ENCODE assay signal across 14 cellular contexts in genomic region chr2:33292981-33293586, GRCh38.
DNase-seq lines count a peak whose midpoint lies in the region; ATAC-seq and TF ChIP-seq lines count a peak whose summit lies in the region.
"Had no signal": no experiment of that assay in that cellular context is flagged by ENCODE, and none has a peak within 500 bp of the region (broad histone marks: within the 10 kb centered on the region; RNA-seq: fewer than 3 reads in every experiment).

No MANE protein-coding gene starts in this region.

- CTCF ChIA-PET in PC-9 (lab: Charles Lee) (no interaction called here), HEK293T (lab: Yijun Ruan, JAX) (no interaction called here)

- peaks cover 76% of the 10 kb centered on the region for H3K4me1 Mint-ChIP-seq in chondrocyte (ENCODE audit: low read depth)

- peaks cover 29% of the 10 kb centered on the region for H3K36me3 Mint-ChIP-seq in chondrocyte (ENCODE audit: low read depth)

- H3K27ac ChIP-seq in osteoblast (ENCODE audit: low read depth, low read length): peak overlapping the region; percentile 69
- H3K27ac ChIP-seq in PC-9: no peak overlapping the region
- H3K27ac ChIP-seq: HL-60 had no signal

- peak overlapping the region; percentile 57 for H3K4me2 ChIP-seq in osteoblast (ENCODE audit: insufficient read depth, low read length)
- H3K4me2 ChIP-seq in PC-9: no peak overlapping the region

- peak; percentile 84 to 88 for DNase-seq in NCI-H1930 (lab: John Stamatoyannopoulos, UW)
- no peak for DNase-seq in chondrocyte (ENCODE audit: low spot score)
- no peak for DNase-seq in osteoblast (ENCODE audit: insufficient read length, low spot score, missing footprints)
- DNase-seq in NCI-H524 treated with DMSO at 0.1 percent for 48 hours (lab: John Stamatoyannopoulos, UW): no peak
- DNase-seq in glomerular visceral epithelial cell (ENCODE audit: extremely low spot score): no peak
- no peak for DNase-seq in PC-9
- no peak for DNase-seq in HEK293T (ENCODE audit: extremely low spot score)
- DNase-seq: activated effector memory CD4-positive, alpha-beta T cell treated with anti-CD3 and anti-CD28 coated beads, Interleukin-2, amount 50 U/mL, for 16 hours; BE2C; kidney glomerular epithelial cell; nephron progenitor cell had no signal

- peaks cover 49% of the 10 kb centered on the region for H3K4me1 ChIP-seq in osteoblast (ENCODE audit: insufficient read depth, low read length)
- H3K4me1 ChIP-seq in PC-9 (replicated peaks; ENCODE audit: insufficient read depth): peaks cover 25% of the 10 kb centered on the region
- H3K4me1 ChIP-seq: BE2C had no signal

- H3F3A ChIP-seq in PC-9 (ENCODE audit: insufficient read depth, low read depth): peaks cover 12% of the 10 kb centered on the region; the same call in 1 of the 2 replicates

- H3K27me3 Mint-ChIP-seq in chondrocyte (ENCODE audit: low read depth): no peaks in the 10 kb centered on the region

- peak; percentile 59 for ATAC-seq in GM18519 (IDR thresholded peaks at IDR 0.05; ENCODE audit: low FRiP score, unreplicated experiment)

- H3K9me2 ChIP-seq in PC-9 (ENCODE audit: insufficient read depth): no peaks in the 10 kb centered on the region

- no peaks in the 10 kb centered on the region for H3K79me2 ChIP-seq in osteoblast (ENCODE audit: insufficient read depth, low read length)
- H3K79me2 ChIP-seq in PC-9 (ENCODE audit: low read depth): no peaks in the 10 kb centered on the region

- H3K36me3 ChIP-seq in osteoblast (ENCODE audit: insufficient read depth, low read length) (peaks cover 40% of the 10 kb centered on the region), PC-9 (ENCODE audit: low read depth) (no peaks in the 10 kb centered on the region)
- H3K36me3 ChIP-seq: BE2C had no signal

- H3K9me3 Mint-ChIP-seq in chondrocyte (ENCODE audit: low read depth): no peaks in the 10 kb centered on the region

- POLR2A ChIA-PET in PC-9 (lab: Charles Lee; ENCODE audit: unreplicated experiment): no interaction called here
- POLR2A ChIA-PET in HEK293T (lab: Yijun Ruan, JAX): no interaction called here

- H3K27me3 ChIP-seq in osteoblast (ENCODE audit: insufficient read depth, low read length): no peaks in the 10 kb centered on the region
- H3K27me3 ChIP-seq in PC-9 (ENCODE audit: insufficient read depth, low read depth): no peaks in the 10 kb centered on the region

- no peak for TF ChIP-seq CTCF in chondrocyte (IDR thresholded peaks at IDR 0.05)
- TF ChIP-seq CTCF in osteoblast (IDR thresholded peaks at IDR 0.05; ENCODE audit: extremely low read depth, low read depth, low read length): no peak
- TF ChIP-seq CTCF in PC-9 (conservative IDR thresholded peaks at IDR 0.05): no peak

- BruUV-seq in PC-9 (replicated peaks; lab: Mats Ljungman, UMichigan): no TSS peak

- intact Hi-C loops in PC-9 (cut with micrococcal nuclease; ENCODE audit: unreplicated experiment): no loop called here

- H4K20me1 ChIP-seq in osteoblast (ENCODE audit: insufficient read depth, low read length) (no peaks in the 10 kb centered on the region), PC-9 (ENCODE audit: insufficient read depth) (no peaks in the 10 kb centered on the region)

- H3K4me3 Mint-ChIP-seq in chondrocyte (ENCODE audit: unreplicated experiment): peak overlapping the region; percentile 39
- H3K4me3 Mint-ChIP-seq: nephron progenitor cell had no signal

- no peak overlapping the region for H3K4me3 ChIP-seq in osteoblast (ENCODE audit: insufficient read depth, low read length)
- no peak overlapping the region for H3K4me3 ChIP-seq in PC-9
- H3K4me3 ChIP-seq: smooth muscle cell had no signal

- peak overlapping the region; percentile 93 for H3K27ac Mint-ChIP-seq in chondrocyte (ENCODE audit: unreplicated experiment)
- H3K27ac Mint-ChIP-seq: nephron progenitor cell had no signal

- H3K9me3 ChIP-seq in osteoblast (ENCODE audit: low read depth, low read length) (no peaks in the 10 kb centered on the region), PC-9 (ENCODE audit: insufficient read depth, low read depth) (no peaks in the 10 kb centered on the region)
- H3K9me3 ChIP-seq: BE2C had no signal

- peak overlapping the region; percentile 38 for H2AFZ ChIP-seq in osteoblast (ENCODE audit: low read length)
- no peak overlapping the region for H2AFZ ChIP-seq in PC-9

TF ChIP-seq in HEK293T, 16 proteins besides CTCF, POLR2A, EP300 and RAD21:
- TF ChIP-seq ARNT (IDR thresholded peaks at IDR 0.05) (no peak), FOXM1 (IDR thresholded peaks at IDR 0.05; ENCODE audit: borderline replicate concordance) (no peak), BHLHE40 (IDR thresholded peaks at IDR 0.05; ENCODE audit: borderline replicate concordance) (no peak), ZNF384 (IDR thresholded peaks at IDR 0.05) (no peak), L3MBTL2 (conservative IDR thresholded peaks at IDR 0.05) (no peak), NFRKB (IDR thresholded peaks at IDR 0.05) (no peak), TARDBP (IDR thresholded peaks at IDR 0.05) (no peak), SP1 (IDR thresholded peaks at IDR 0.05) (no peak), LEF1 (IDR thresholded peaks at IDR 0.05; ENCODE audit: borderline replicate concordance) (no peak), HDGF (IDR thresholded peaks at IDR 0.05; ENCODE audit: borderline replicate concordance) (no peak), PKNOX1 (IDR thresholded peaks at IDR 0.05) (no peak)
TF ChIP-seq in HEK293T: peak in this region for 0.

Comparison
In these comparisons a context has a peak if more than half of its experiments do, and no peak if none do; other contexts are left out.
1. DNase-seq: peak in NCI-H1930 (2 of 2); none in chondrocyte (single experiment), osteoblast (single experiment), NCI-H524 treated with DMSO at 0.1 percent for 48 hours (single experiment), glomerular visceral epithelial cell (single experiment), PC-9 (0 of 2) and HEK293T (single experiment).